1 cellular context compared by ENCODE assay signal in the genomic region with DNA sequence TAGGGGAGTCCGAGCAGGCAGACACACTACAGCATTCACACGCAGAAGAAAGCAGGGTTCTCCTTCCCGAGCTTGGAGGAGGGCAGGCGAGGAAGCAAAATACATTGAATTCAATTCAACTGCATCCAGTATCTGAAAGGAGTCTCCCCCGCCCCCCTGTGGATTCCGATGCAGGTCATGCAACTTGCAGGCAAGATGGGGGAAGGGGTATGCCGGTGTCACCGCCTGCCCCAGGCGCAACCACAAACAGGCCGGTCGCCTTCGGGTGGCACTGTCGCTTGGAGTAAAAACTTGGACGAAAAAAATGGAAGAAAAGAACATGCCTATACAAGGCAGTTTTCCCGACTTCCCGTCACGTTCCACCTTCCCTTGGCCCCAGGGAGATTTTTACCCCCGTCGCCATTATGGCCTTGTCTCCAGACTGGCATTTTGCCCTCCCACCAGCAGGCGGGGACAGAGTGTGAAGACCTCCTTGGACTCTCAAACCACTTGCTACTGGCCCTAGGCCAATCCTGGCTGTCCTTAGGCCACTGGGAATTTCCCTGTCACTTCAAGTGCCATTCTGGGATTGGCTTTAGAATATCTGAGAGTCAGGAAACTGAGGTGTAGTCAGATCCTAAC.
A peak's percentile ranks its signal among the peaks of the same experiment; 100 is the strongest.
TF ChIP-seq lines count a peak whose summit lies in the region.

No MANE protein-coding gene starts in this region.

TF ChIP-seq in GM23338, 12 proteins besides CTCF, POLR2A, EP300 and RAD21:
- TF ChIP-seq, protein P1, sequence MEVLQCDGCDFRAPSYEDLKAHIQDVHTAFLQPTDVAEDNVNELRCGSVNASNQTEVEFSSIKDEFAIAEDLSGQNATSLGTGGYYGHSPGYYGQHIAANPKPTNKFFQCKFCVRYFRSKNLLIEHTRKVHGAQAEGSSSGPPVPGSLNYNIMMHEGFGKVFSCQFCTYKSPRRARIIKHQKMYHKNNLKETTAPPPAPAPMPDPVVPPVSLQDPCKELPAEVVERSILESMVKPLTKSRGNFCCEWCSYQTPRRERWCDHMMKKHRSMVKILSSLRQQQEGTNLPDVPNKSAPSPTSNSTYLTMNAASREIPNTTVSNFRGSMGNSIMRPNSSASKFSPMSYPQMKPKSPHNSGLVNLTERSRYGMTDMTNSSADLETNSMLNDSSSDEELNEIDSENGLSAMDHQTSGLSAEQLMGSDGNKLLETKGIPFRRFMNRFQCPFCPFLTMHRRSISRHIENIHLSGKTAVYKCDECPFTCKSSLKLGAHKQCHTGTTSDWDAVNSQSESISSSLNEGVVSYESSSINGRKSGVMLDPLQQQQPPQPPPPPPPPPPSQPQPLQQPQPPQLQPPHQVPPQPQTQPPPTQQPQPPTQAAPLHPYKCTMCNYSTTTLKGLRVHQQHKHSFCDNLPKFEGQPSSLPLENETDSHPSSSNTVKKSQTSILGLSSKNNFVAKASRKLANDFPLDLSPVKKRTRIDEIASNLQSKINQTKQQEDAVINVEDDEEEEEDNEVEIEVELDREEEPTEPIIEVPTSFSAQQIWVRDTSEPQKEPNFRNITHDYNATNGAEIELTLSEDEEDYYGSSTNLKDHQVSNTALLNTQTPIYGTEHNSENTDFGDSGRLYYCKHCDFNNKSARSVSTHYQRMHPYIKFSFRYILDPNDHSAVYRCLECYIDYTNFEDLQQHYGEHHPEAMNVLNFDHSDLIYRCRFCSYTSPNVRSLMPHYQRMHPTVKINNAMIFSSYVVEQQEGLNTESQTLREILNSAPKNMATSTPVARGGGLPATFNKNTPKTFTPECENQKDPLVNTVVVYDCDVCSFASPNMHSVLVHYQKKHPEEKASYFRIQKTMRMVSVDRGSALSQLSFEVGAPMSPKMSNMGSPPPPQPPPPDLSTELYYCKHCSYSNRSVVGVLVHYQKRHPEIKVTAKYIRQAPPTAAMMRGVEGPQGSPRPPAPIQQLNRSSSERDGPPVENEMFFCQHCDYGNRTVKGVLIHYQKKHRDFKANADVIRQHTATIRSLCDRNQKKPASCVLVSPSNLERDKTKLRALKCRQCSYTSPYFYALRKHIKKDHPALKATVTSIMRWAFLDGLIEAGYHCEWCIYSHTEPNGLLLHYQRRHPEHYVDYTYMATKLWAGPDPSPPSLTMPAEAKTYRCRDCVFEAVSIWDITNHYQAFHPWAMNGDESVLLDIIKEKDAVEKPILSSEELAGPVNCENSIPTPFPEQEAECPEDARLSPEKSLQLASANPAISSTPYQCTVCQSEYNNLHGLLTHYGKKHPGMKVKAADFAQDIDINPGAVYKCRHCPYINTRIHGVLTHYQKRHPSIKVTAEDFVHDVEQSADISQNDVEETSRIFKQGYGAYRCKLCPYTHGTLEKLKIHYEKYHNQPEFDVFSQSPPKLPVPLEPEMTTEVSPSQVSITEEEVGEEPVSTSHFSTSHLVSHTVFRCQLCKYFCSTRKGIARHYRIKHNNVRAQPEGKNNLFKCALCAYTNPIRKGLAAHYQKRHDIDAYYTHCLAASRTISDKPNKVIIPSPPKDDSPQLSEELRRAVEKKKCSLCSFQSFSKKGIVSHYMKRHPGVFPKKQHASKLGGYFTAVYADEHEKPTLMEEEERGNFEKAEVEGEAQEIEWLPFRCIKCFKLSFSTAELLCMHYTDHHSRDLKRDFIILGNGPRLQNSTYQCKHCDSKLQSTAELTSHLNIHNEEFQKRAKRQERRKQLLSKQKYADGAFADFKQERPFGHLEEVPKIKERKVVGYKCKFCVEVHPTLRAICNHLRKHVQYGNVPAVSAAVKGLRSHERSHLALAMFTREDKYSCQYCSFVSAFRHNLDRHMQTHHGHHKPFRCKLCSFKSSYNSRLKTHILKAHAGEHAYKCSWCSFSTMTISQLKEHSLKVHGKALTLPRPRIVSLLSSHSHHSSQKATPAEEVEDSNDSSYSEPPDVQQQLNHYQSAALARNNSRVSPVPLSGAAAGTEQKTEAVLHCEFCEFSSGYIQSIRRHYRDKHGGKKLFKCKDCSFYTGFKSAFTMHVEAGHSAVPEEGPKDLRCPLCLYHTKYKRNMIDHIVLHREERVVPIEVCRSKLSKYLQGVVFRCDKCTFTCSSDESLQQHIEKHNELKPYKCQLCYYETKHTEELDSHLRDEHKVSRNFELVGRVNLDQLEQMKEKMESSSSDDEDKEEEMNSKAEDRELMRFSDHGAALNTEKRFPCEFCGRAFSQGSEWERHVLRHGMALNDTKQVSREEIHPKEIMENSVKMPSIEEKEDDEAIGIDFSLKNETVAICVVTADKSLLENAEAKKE (CRISPR knock-in tag; IDR thresholded peaks at IDR 0.05) = peak; percentile 94
- TF ChIP-seq, protein P2, sequence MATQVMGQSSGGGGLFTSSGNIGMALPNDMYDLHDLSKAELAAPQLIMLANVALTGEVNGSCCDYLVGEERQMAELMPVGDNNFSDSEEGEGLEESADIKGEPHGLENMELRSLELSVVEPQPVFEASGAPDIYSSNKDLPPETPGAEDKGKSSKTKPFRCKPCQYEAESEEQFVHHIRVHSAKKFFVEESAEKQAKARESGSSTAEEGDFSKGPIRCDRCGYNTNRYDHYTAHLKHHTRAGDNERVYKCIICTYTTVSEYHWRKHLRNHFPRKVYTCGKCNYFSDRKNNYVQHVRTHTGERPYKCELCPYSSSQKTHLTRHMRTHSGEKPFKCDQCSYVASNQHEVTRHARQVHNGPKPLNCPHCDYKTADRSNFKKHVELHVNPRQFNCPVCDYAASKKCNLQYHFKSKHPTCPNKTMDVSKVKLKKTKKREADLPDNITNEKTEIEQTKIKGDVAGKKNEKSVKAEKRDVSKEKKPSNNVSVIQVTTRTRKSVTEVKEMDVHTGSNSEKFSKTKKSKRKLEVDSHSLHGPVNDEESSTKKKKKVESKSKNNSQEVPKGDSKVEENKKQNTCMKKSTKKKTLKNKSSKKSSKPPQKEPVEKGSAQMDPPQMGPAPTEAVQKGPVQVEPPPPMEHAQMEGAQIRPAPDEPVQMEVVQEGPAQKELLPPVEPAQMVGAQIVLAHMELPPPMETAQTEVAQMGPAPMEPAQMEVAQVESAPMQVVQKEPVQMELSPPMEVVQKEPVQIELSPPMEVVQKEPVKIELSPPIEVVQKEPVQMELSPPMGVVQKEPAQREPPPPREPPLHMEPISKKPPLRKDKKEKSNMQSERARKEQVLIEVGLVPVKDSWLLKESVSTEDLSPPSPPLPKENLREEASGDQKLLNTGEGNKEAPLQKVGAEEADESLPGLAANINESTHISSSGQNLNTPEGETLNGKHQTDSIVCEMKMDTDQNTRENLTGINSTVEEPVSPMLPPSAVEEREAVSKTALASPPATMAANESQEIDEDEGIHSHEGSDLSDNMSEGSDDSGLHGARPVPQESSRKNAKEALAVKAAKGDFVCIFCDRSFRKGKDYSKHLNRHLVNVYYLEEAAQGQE (IDR thresholded peaks at IDR 0.05; ENCODE audit: unreplicated experiment) = no peak
- peak; percentile 43; the same call in 1 of the 2 replicates for TF ChIP-seq CREB1 (CRISPR knock-in tag; IDR thresholded peaks at IDR 0.05; ENCODE audit: low read depth)
- peak; percentile 86; the same call in 1 of the 2 replicates for TF ChIP-seq ZNF114 (CRISPR knock-in tag; IDR thresholded peaks at IDR 0.05)
- peak; percentile 50 for TF ChIP-seq POLR2AphosphoS5 (IDR thresholded peaks at IDR 0.05; ENCODE audit: low read depth)
- TF ChIP-seq, protein P3, sequence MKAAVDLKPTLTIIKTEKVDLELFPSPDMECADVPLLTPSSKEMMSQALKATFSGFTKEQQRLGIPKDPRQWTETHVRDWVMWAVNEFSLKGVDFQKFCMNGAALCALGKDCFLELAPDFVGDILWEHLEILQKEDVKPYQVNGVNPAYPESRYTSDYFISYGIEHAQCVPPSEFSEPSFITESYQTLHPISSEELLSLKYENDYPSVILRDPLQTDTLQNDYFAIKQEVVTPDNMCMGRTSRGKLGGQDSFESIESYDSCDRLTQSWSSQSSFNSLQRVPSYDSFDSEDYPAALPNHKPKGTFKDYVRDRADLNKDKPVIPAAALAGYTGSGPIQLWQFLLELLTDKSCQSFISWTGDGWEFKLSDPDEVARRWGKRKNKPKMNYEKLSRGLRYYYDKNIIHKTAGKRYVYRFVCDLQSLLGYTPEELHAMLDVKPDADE (IDR thresholded peaks at IDR 0.05) = no peak
- TF ChIP-seq ZNF331 (CRISPR knock-in tag; IDR thresholded peaks at IDR 0.05; ENCODE audit: low read depth) = 0 out of 2 replicates have a peak, but pooled peaks have one; percentile 6
